In the genomic region with DNA sequence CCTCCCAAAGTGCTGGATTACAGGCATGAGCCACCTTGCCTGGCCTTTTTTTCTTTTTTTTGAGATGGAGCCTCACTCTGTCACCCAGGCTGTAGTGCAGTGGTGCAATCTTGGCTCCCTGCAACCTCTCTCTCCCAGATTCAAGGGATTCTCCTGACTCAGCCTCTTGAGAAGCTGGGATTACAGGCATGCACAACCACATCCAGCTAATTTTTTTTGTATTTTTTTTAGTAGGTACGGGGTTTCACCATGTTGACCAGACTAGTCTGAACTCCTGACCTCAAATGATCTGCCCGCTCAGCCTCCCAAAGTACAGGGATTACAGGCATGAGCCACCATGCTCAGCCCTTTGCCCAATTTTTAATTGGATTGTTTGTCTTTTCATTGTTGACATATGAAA, we compare ENCODE assay signal across 14 cellular contexts. TPM values are rescaled to one million over a fixed set of nuclear protein-coding genes. Genes with fewer than 3 reads are reported as not detected.
DNase-seq lines count a peak whose midpoint lies in the region; TF ChIP-seq lines count a peak whose summit lies in the region.
"Had no signal": no experiment of that assay in that cellular context is flagged by ENCODE, and none has a peak within 500 bp of the region (broad histone marks: within the 10 kb centered on the region; RNA-seq: fewer than 3 reads in every experiment).

No MANE protein-coding gene starts in this region.

- POLR2A ChIA-PET in RWPE1 (lab: Yijun Ruan, JAX; ENCODE audit: low non-redundant PET): no interaction called here

- CTCF ChIA-PET in RWPE1 (lab: Yijun Ruan, JAX): no interaction called here

- TF ChIP-seq CTCF in endodermal cell (conservative IDR thresholded peaks at IDR 0.05) (no peak), fibroblast of villous mesenchyme (IDR thresholded peaks at IDR 0.05; ENCODE audit: insufficient read depth, low read depth, low read length) (no peak), RWPE1 (conservative IDR thresholded peaks at IDR 0.05; ENCODE audit: low read depth) (no peak)

- DNase-seq in NCI-H82 (lab: John Stamatoyannopoulos, UW) (peak; percentile 23), NCI-H82 treated with DMSO at 0.1 percent for 48 hours (lab: John Stamatoyannopoulos, UW; ENCODE audit: unreplicated experiment) (no peak), endodermal cell (peak; percentile 24), fibroblast of villous mesenchyme (ENCODE audit: low read depth) (peak; percentile 32), RWPE1 (ENCODE audit: low spot score) (no peak), SHP77 (lab: John Stamatoyannopoulos, UW) (no peak), NCI-H2196 (lab: John Stamatoyannopoulos, UW; ENCODE audit: unreplicated experiment) (no peak), nucleus accumbens (lab: John Stamatoyannopoulos, UW) (no peak)
- DNase-seq: CD4-positive, alpha-beta T cell; DMS79; EL had no signal

- peaks cover 18% of the 10 kb centered on the region for H3K4me1 Mint-ChIP-seq in endodermal cell

- no peak overlapping the region for H3K4me3 Mint-ChIP-seq in endodermal cell
- H3K4me3 Mint-ChIP-seq: CD4-positive, alpha-beta T cell had no signal

- no peaks in the 10 kb centered on the region for H3K27me3 Mint-ChIP-seq in endodermal cell (ENCODE audit: insufficient read depth)
- H3K27me3 Mint-ChIP-seq: CD4-positive, alpha-beta T cell had no signal

- H3K4me3 ChIP-seq in endodermal cell (ENCODE audit: low read length): no peak overlapping the region
- no peak overlapping the region for H3K4me3 ChIP-seq in fibroblast of villous mesenchyme (ENCODE audit: low read depth, low read length)
- H3K4me3 ChIP-seq: BLaER1 treated with 17β-estradiol and CSF1 and Interleukin-3, amounts not matched to agents 10 nM and 100 nM; HAP-1 had no signal

- H3K36me3 ChIP-seq in endodermal cell (ENCODE audit: control insufficient read depth, insufficient read depth, low read length): no peaks in the 10 kb centered on the region

- no peak overlapping the region for H3K27ac Mint-ChIP-seq in endodermal cell
- H3K27ac Mint-ChIP-seq: CD4-positive, alpha-beta T cell had no signal

- WGBS in endodermal cell (ENCODE audit: insufficient coverage in 1 of 2, insufficient read length in 1 of 2), 2 experiments: 86 to 92% methylated on average over 1 to 2 of the region's 2 CpGs

- H3K27ac ChIP-seq in endodermal cell (ENCODE audit: low read depth, low read length): no peak overlapping the region
- no peak overlapping the region for H3K27ac ChIP-seq in RWPE1
- H3K27ac ChIP-seq: 22Rv1; BLaER1 treated with 17β-estradiol and CSF1 and Interleukin-3, amounts not matched to agents 10 nM and 100 nM had no signal

- peaks cover 17% of the 10 kb centered on the region for H3K36me3 Mint-ChIP-seq in endodermal cell (ENCODE audit: low read depth)

- peaks cover 7% of the 10 kb centered on the region for H3K4me1 ChIP-seq in endodermal cell (ENCODE audit: control insufficient read depth, insufficient read depth, low read length)
- H3K4me1 ChIP-seq: BLaER1 treated with 17β-estradiol and CSF1 and Interleukin-3, amounts not matched to agents 10 nM and 100 nM; HAP-1 had no signal

- H3K27me3 ChIP-seq in endodermal cell (ENCODE audit: control insufficient read depth, insufficient read depth, low read length, poor library complexity, severe bottlenecking): no peaks in the 10 kb centered on the region
- H3K27me3 ChIP-seq: BLaER1 treated with 17β-estradiol and CSF1 and Interleukin-3, amounts not matched to agents 10 nM and 100 nM had no signal

- H3K9me3 ChIP-seq in endodermal cell (ENCODE audit: control insufficient read depth, low read length): no peaks in the 10 kb centered on the region
- H3K9me3 ChIP-seq: BLaER1 treated with 17β-estradiol and CSF1 and Interleukin-3, amounts not matched to agents 10 nM and 100 nM; HAP-1 had no signal

- H3K9me3 Mint-ChIP-seq in endodermal cell: no peaks in the 10 kb centered on the region
- H3K9me3 Mint-ChIP-seq: CD4-positive, alpha-beta T cell had no signal

- H3K9ac ChIP-seq in endodermal cell (ENCODE audit: extremely low read depth, low read length, poor library complexity, severe bottlenecking): no peak overlapping the region
- H3K9ac ChIP-seq: BLaER1 treated with 17β-estradiol and CSF1 and Interleukin-3, amounts not matched to agents 10 nM and 100 nM had no signal

RNA-seq across cellular contexts. Expression of a gene that starts 58.0 kb away (rescaled TPM):
- total RNA-seq in endodermal cell (100 to 1,000 TPM; 323 to 779 TPM), fibroblast of villous mesenchyme (28.3 and 39.3 TPM in 2 replicates)
- polyA plus RNA-seq in endodermal cell (2013, experiment 1 of 2): 193 TPM
- 173 TPM for polyA plus RNA-seq in endodermal cell (2013, experiment 2 of 2)

Comparison
In these comparisons a context has a peak if more than half of its experiments do, and no peak if none do; other contexts are left out.
1. DNase-seq: peak in NCI-H82 (single experiment), endodermal cell (single experiment) and fibroblast of villous mesenchyme (single experiment); none in NCI-H82 treated with DMSO at 0.1 percent for 48 hours (single experiment), RWPE1 (single experiment), SHP77 (0 of 2), NCI-H2196 (single experiment) and nucleus accumbens (0 of 56).